1 cellular context compared by ENCODE assay signal in genomic region chr19:2288010-2288742, GRCh38.
TF ChIP-seq lines count a peak whose summit lies in the region.

No MANE protein-coding gene starts in this region.

TF ChIP-seq in WTC11, 78 proteins besides CTCF, POLR2A, EP300 and RAD21:
- no peak for TF ChIP-seq NR3C1 (CRISPR knock-in tag; conservative IDR thresholded peaks at IDR 0.05; ENCODE audit: low read depth)
- TF ChIP-seq FOXJ3 (CRISPR knock-in tag; IDR thresholded peaks at IDR 0.05; ENCODE audit: borderline replicate concordance): no peak
- TF ChIP-seq ATF2 (CRISPR knock-in tag; IDR thresholded peaks at IDR 0.05; ENCODE audit: borderline replicate concordance, low read depth): no peak
- no peak for TF ChIP-seq ZNF416 (CRISPR knock-in tag; IDR thresholded peaks at IDR 0.05)
- TF ChIP-seq IRF2 (CRISPR knock-in tag; IDR thresholded peaks at IDR 0.05; ENCODE audit: borderline replicate concordance, low read depth): no peak
- TF ChIP-seq FOXP4 (CRISPR knock-in tag; IDR thresholded peaks at IDR 0.05): no peak
- no peak for TF ChIP-seq ZNF281 (CRISPR knock-in tag; IDR thresholded peaks at IDR 0.05)
- TF ChIP-seq SMAD4 (CRISPR knock-in tag; IDR thresholded peaks at IDR 0.05): no peak
- TF ChIP-seq GABPB1 (CRISPR knock-in tag; IDR thresholded peaks at IDR 0.05): no peak
- no peak for TF ChIP-seq ZNF532 (CRISPR knock-in tag; IDR thresholded peaks at IDR 0.05; ENCODE audit: borderline replicate concordance)
- TF ChIP-seq ETV6 (CRISPR knock-in tag; IDR thresholded peaks at IDR 0.05): no peak
- TF ChIP-seq FOXP1 (CRISPR knock-in tag; IDR thresholded peaks at IDR 0.05; ENCODE audit: borderline replicate concordance): no peak
- no peak for TF ChIP-seq SMAD3 (CRISPR knock-in tag; IDR thresholded peaks at IDR 0.05; ENCODE audit: borderline replicate concordance)
- TF ChIP-seq PRRX2 (CRISPR knock-in tag; IDR thresholded peaks at IDR 0.05): no peak
- no peak for TF ChIP-seq KAT7 (CRISPR knock-in tag; IDR thresholded peaks at IDR 0.05; ENCODE audit: borderline replicate concordance)
- no peak for TF ChIP-seq NR2C2 (CRISPR knock-in tag; IDR thresholded peaks at IDR 0.05)
- no peak for TF ChIP-seq SP1 (CRISPR knock-in tag; conservative IDR thresholded peaks at IDR 0.05)
- TF ChIP-seq AR (CRISPR knock-in tag; IDR thresholded peaks at IDR 0.05): no peak
- no peak for TF ChIP-seq GTF2I (CRISPR knock-in tag; conservative IDR thresholded peaks at IDR 0.05)
